Comparison of ENCODE assay signal across 18 cellular contexts in genomic region chr9:131691969-131692611, GRCh38. TPM values are rescaled to one million over a fixed set of nuclear protein-coding genes. Genes with fewer than 3 reads are reported as not detected.
DNase-seq lines count a peak whose midpoint lies in the region; ATAC-seq and FAIRE-seq lines count a peak whose summit lies in the region.
"Had no signal": no experiment of that assay in that cellular context is flagged by ENCODE, and none has a peak within 500 bp of the region (broad histone marks: within the 10 kb centered on the region; RNA-seq: fewer than 3 reads in every experiment).

No MANE protein-coding gene starts in this region.

- peaks cover 71 to 85% of the 10 kb centered on the region in 2 donors for H3K4me1 Mint-ChIP-seq in effector memory CD8-positive, alpha-beta T cell (ENCODE audit: low read depth in 2 of 2)
- H3K4me1 Mint-ChIP-seq in natural killer cell treated with Interleukin-12 subunit alpha and Interleukin-12 subunit beta and Interleukin-15 and Interleukin-18, amount 100 ng/mL, for 72 hours (ENCODE audit: low read depth in 2 of 2), result peaks cover 70 to 87% of the 10 kb centered on the region in 2 donors

- FAIRE-seq in GM19239 (lab: Jason Lieb, UNC), result peak; percentile 58
- FAIRE-seq: small intestine had no signal

- peak; percentile 51 for DNase-seq in NCI-H2171 treated with DMSO at 0.1 percent for 48 hours (lab: John Stamatoyannopoulos, UW)
- no peak for DNase-seq in NCI-H2171 (lab: John Stamatoyannopoulos, UW)
- DNase-seq in GM19239 (ENCODE audit: insufficient read length, low spot score), result no peak
- DNase-seq in effector memory CD8-positive, alpha-beta T cell, result no peak
- no peak for DNase-seq in natural killer cell treated with Interleukin-12 subunit alpha and Interleukin-12 subunit beta and Interleukin-15 and Interleukin-18, amount 100 ng/mL, for 72 hours (ENCODE audit: low spot score)
- no peak for DNase-seq in NCI-H510A (lab: John Stamatoyannopoulos, UW)
- DNase-seq in kidney glomerular epithelial cell (lab: John Stamatoyannopoulos, UW), result no peak
- DNase-seq in LoVo (ENCODE audit: low spot score), result no peak
- DNase-seq: 8988T; DMS153; left ventricle myocardium superior; NCI-H1092; NCI-H2107; NCI-H69; posterior cingulate gyrus; small intestine; stimulated activated CD4-positive, alpha-beta T cell treated with anti-CD3 and anti-CD28 coated beads, Interleukin-4, amount 100 ng/mL, for 1 hour had no signal

- no peak for ATAC-seq in effector memory CD8-positive, alpha-beta T cell (replicated peaks)
- no peak for ATAC-seq in natural killer cell treated with Interleukin-12 subunit alpha and Interleukin-12 subunit beta and Interleukin-15 and Interleukin-18, amount 100 ng/mL, for 72 hours
- ATAC-seq: activated naive CD4-positive, alpha-beta T cell treated with anti-CD3 and anti-CD28 coated beads, Interleukin-2, amount 50 U/mL, for 72 hours; left ventricle myocardium superior had no signal

- no peaks in the 10 kb centered on the region for H3K9me3 Mint-ChIP-seq in effector memory CD8-positive, alpha-beta T cell
- no peaks in the 10 kb centered on the region for H3K9me3 Mint-ChIP-seq in natural killer cell treated with Interleukin-12 subunit alpha and Interleukin-12 subunit beta and Interleukin-15 and Interleukin-18, amount 100 ng/mL, for 72 hours
- H3K9me3 Mint-ChIP-seq: activated naive CD4-positive, alpha-beta T cell treated with anti-CD3 and anti-CD28 coated beads, Interleukin-2, amount 50 U/mL, for 72 hours had no signal

- no peaks in the 10 kb centered on the region for H3K27me3 Mint-ChIP-seq in effector memory CD8-positive, alpha-beta T cell
- no peaks in the 10 kb centered on the region for H3K27me3 Mint-ChIP-seq in natural killer cell treated with Interleukin-12 subunit alpha and Interleukin-12 subunit beta and Interleukin-15 and Interleukin-18, amount 100 ng/mL, for 72 hours

- peaks cover 4% of the 10 kb centered on the region for H3K36me3 Mint-ChIP-seq in effector memory CD8-positive, alpha-beta T cell (ENCODE audit: insufficient read depth)
- no peaks in the 10 kb centered on the region for H3K36me3 Mint-ChIP-seq in natural killer cell treated with Interleukin-12 subunit alpha and Interleukin-12 subunit beta and Interleukin-15 and Interleukin-18, amount 100 ng/mL, for 72 hours
- H3K36me3 Mint-ChIP-seq: activated naive CD4-positive, alpha-beta T cell treated with anti-CD3 and anti-CD28 coated beads, Interleukin-2, amount 50 U/mL, for 72 hours had no signal

- peak overlapping the region; percentile 49 to 68 for H3K4me3 Mint-ChIP-seq in effector memory CD8-positive, alpha-beta T cell
- H3K4me3 Mint-ChIP-seq in natural killer cell treated with Interleukin-12 subunit alpha and Interleukin-12 subunit beta and Interleukin-15 and Interleukin-18, amount 100 ng/mL, for 72 hours, result peak overlapping the region; percentile 63

- H3K27ac Mint-ChIP-seq in effector memory CD8-positive, alpha-beta T cell, result peak overlapping the region in 1 of 2 donors; percentile 88
- peak overlapping the region; percentile 76 to 87 for H3K27ac Mint-ChIP-seq in natural killer cell treated with Interleukin-12 subunit alpha and Interleukin-12 subunit beta and Interleukin-15 and Interleukin-18, amount 100 ng/mL, for 72 hours

RNA-seq across cellular contexts. Expression of gene RAPGEF1, which starts 47.8 kb away (rescaled TPM):
- total RNA-seq in natural killer cell treated with Interleukin-12 subunit alpha and Interleukin-12 subunit beta and Interleukin-15 and Interleukin-18, amount 100 ng/mL, for 72 hours, result 100 to 1,000 TPM; 109 to 215 TPM
